In genomic region chr5:958701-959571, GRCh38 we compare ENCODE assay signal across 8 cellular contexts. TPM values are rescaled to one million over a fixed set of nuclear protein-coding genes. Genes with fewer than 3 reads are reported as not detected.
DNase-seq lines count a peak whose midpoint lies in the region; ATAC-seq and TF ChIP-seq lines count a peak whose summit lies in the region.
"Had no signal": no experiment of that assay in that cellular context is flagged by ENCODE, and none has a peak within 500 bp of the region (broad histone marks: within the 10 kb centered on the region; RNA-seq: fewer than 3 reads in every experiment).

No MANE protein-coding gene starts in this region.

- DNase-seq in H4 (ENCODE audit: low spot score) = peak; percentile 93
- DNase-seq in NCI-H510A (lab: John Stamatoyannopoulos, UW) = peak; percentile 59
- DNase-seq in fibroblast of pulmonary artery (ENCODE audit: low read depth) = peak; percentile 86
- DNase-seq in gastrocnemius medialis = peak in 1 of 2 donors; percentile 52
- DNase-seq in stimulated activated naive B cell treated with anti-CD40 and anti-IgM and Interleukin-4, amounts not matched to agents 10 μg/mL and 1 μg/mL and 100 μg/mL, for 72 hours = no peak

- intact Hi-C loops in gastrocnemius medialis (cut with DNase I; ENCODE audit: low total_unique reads) = no loop called here

- H3K9me3 ChIP-seq in gastrocnemius medialis = no peaks in the 10 kb centered on the region

- ATAC-seq in gastrocnemius medialis = peak; percentile 34 to 40
- no peak for ATAC-seq in GM18870 (IDR thresholded peaks at IDR 0.05; ENCODE audit: unreplicated experiment)
- no peak for ATAC-seq in stimulated activated naive B cell treated with anti-CD40 and anti-IgM and Interleukin-4, amounts not matched to agents 10 μg/mL and 1 μg/mL and 100 μg/mL, for 72 hours (replicated peaks)
- ATAC-seq in GM19455 (IDR thresholded peaks at IDR 0.05; ENCODE audit: unreplicated experiment) = no peak
- ATAC-seq: stimulated activated memory B cell treated with anti-CD40 and anti-IgM and Interleukin-4, amounts not matched to agents 10 μg/mL and 1 μg/mL and 100 μg/mL, for 72 hours had no signal

- H3K27me3 ChIP-seq in gastrocnemius medialis = peaks cover 37 to 62% (median 60%) of the 10 kb centered on the region in 3 donors

- peaks cover 65 to 67% of the 10 kb centered on the region in 2 donors for H3K27me3 Mint-ChIP-seq in stimulated activated naive B cell treated with anti-CD40 and anti-IgM and Interleukin-4, amounts not matched to agents 10 μg/mL and 1 μg/mL and 100 μg/mL, for 72 hours

- H3K27ac ChIP-seq in gastrocnemius medialis = no peak overlapping the region

- H3K4me3 ChIP-seq in fibroblast of pulmonary artery (replicated peaks; ENCODE audit: low read depth, low read length) = no peak overlapping the region
- no peak overlapping the region for H3K4me3 ChIP-seq in gastrocnemius medialis

- no peaks in the 10 kb centered on the region for H3K36me3 Mint-ChIP-seq in stimulated activated naive B cell treated with anti-CD40 and anti-IgM and Interleukin-4, amounts not matched to agents 10 μg/mL and 1 μg/mL and 100 μg/mL, for 72 hours
- H3K36me3 Mint-ChIP-seq: stimulated activated memory B cell treated with anti-CD40 and anti-IgM and Interleukin-4, amounts not matched to agents 10 μg/mL and 1 μg/mL and 100 μg/mL, for 72 hours had no signal

- in situ Hi-C loops in gastrocnemius medialis (cut with MboI; ENCODE audit: low sequenced_read_pairs in 4 of 4) = no loop called here

- no peaks in the 10 kb centered on the region for H3K36me3 ChIP-seq in gastrocnemius medialis

- H3K4me1 ChIP-seq in gastrocnemius medialis = peaks cover 3 to 11% of the 10 kb centered on the region in 2 donors

- peaks cover 38 to 56% of the 10 kb centered on the region in 2 donors for H3K4me1 Mint-ChIP-seq in stimulated activated naive B cell treated with anti-CD40 and anti-IgM and Interleukin-4, amounts not matched to agents 10 μg/mL and 1 μg/mL and 100 μg/mL, for 72 hours

- no peak for TF ChIP-seq CTCF in fibroblast of pulmonary artery (IDR thresholded peaks at IDR 0.05; ENCODE audit: low read length, missing control alignments)
- no peak for TF ChIP-seq CTCF in gastrocnemius medialis (IDR thresholded peaks at IDR 0.05 in 4 of 5, conservative IDR thresholded peaks at IDR 0.05 in 1 of 5)

- H3K27ac Mint-ChIP-seq in stimulated activated naive B cell treated with anti-CD40 and anti-IgM and Interleukin-4, amounts not matched to agents 10 μg/mL and 1 μg/mL and 100 μg/mL, for 72 hours = no peak overlapping the region
- H3K27ac Mint-ChIP-seq: stimulated activated memory B cell treated with anti-CD40 and anti-IgM and Interleukin-4, amounts not matched to agents 10 μg/mL and 1 μg/mL and 100 μg/mL, for 72 hours had no signal

- peaks cover 0 to 1% of the 10 kb centered on the region in 2 donors for H3K9me3 Mint-ChIP-seq in stimulated activated naive B cell treated with anti-CD40 and anti-IgM and Interleukin-4, amounts not matched to agents 10 μg/mL and 1 μg/mL and 100 μg/mL, for 72 hours
- H3K9me3 Mint-ChIP-seq: stimulated activated memory B cell treated with anti-CD40 and anti-IgM and Interleukin-4, amounts not matched to agents 10 μg/mL and 1 μg/mL and 100 μg/mL, for 72 hours had no signal

- no peak overlapping the region for H3K4me3 Mint-ChIP-seq in stimulated activated naive B cell treated with anti-CD40 and anti-IgM and Interleukin-4, amounts not matched to agents 10 μg/mL and 1 μg/mL and 100 μg/mL, for 72 hours
- H3K4me3 Mint-ChIP-seq: stimulated activated memory B cell treated with anti-CD40 and anti-IgM and Interleukin-4, amounts not matched to agents 10 μg/mL and 1 μg/mL and 100 μg/mL, for 72 hours had no signal

- no peak for TF ChIP-seq POLR2A in gastrocnemius medialis (IDR thresholded peaks at IDR 0.05)

RNA-seq across cellular contexts. Expression of gene NKD2, which starts 49.7 kb away (rescaled TPM):
- total RNA-seq in H4 (2014; rRNA removed; shearing (Covaris generic)) = 0.43 and 2.8 TPM in 2 replicates
- not detected for total RNA-seq in gastrocnemius medialis

Comparison
In these comparisons a context has a peak if more than half of its experiments do, and no peak if none do; other contexts are left out.
1. ATAC-seq: peak in gastrocnemius medialis (2 of 2); none in GM18870 (single experiment), stimulated activated naive B cell treated with anti-CD40 and anti-IgM and Interleukin-4, amounts not matched to agents 10 μg/mL and 1 μg/mL and 100 μg/mL, for 72 hours (0 of 2) and GM19455 (single experiment).